Comparison of ENCODE assay signal across 22 cellular contexts in genomic region chr17:77217136-77217535, GRCh38.
"Had no signal": no experiment of that assay in that cellular context is flagged by ENCODE, and none has a peak within 500 bp of the region (broad histone marks: within the 10 kb centered on the region; RNA-seq: fewer than 3 reads in every experiment).

No MANE protein-coding gene starts in this region.

- DNase-seq: erythroblast; foreskin keratinocyte; immature natural killer cell; left ventricle myocardium inferior; lower lobe of right lung; natural killer cell; occipital lobe; retina; sigmoid colon; stimulated activated CD4-positive, alpha-beta T cell treated with anti-CD3 and anti-CD28 coated beads, Interleukin-2, amount 100 ng/mL, for 24 hours; stimulated activated CD4-positive, alpha-beta T cell treated with anti-CD3 and anti-CD28 coated beads, Interleukin-4, amount 100 ng/mL, for 4 hours; stimulated activated naive B cell treated with anti-CD40 and anti-IgM and Interleukin-4, amounts not matched to agents 10 μg/mL and 1 μg/mL and 100 μg/mL, for 72 hours; stomach; trophoblast cell had no signal

- H3K36me3 Mint-ChIP-seq: natural killer cell had no signal

- H3K9me3 Mint-ChIP-seq: dendritic cell treated with granulocyte-macrophage colony-stimulating factor and Interleukin-4, amounts not matched to agents 40 ng/mL and 50 ng/mL, for 4 days; immature natural killer cell; memory B cell; mesothelial cell of epicardium; natural killer cell; neural progenitor cell; stimulated activated naive B cell treated with anti-CD40 and anti-IgM and Interleukin-4, amounts not matched to agents 10 μg/mL and 1 μg/mL and 100 μg/mL, for 72 hours had no signal

- H3K4me1 Mint-ChIP-seq: immature natural killer cell, mesothelial cell of epicardium, natural killer cell had no signal

- H3K4me1 ChIP-seq: foreskin keratinocyte, neural progenitor cell, parathyroid adenoma, prostate gland, sigmoid colon had no signal

- H3K27ac ChIP-seq: foreskin keratinocyte, left ventricle myocardium inferior, neural progenitor cell, parathyroid adenoma, prostate gland, sigmoid colon, skin epidermis, stomach, thoracic aorta had no signal

- H3K36me3 ChIP-seq: neural progenitor cell had no signal

- H3K4me3 Mint-ChIP-seq: dendritic cell treated with granulocyte-macrophage colony-stimulating factor and Interleukin-4, amounts not matched to agents 40 ng/mL and 50 ng/mL, for 4 days; immature natural killer cell; memory B cell; mesothelial cell of epicardium; natural killer cell; neural progenitor cell; stimulated activated naive B cell treated with anti-CD40 and anti-IgM and Interleukin-4, amounts not matched to agents 10 μg/mL and 1 μg/mL and 100 μg/mL, for 72 hours had no signal

- H3K9me3 ChIP-seq: left ventricle myocardium inferior, lower lobe of right lung, prostate gland, sigmoid colon, stomach, thoracic aorta had no signal

- ATAC-seq: foreskin keratinocyte; natural killer cell; stimulated activated naive B cell treated with anti-CD40 and anti-IgM and Interleukin-4, amounts not matched to agents 10 μg/mL and 1 μg/mL and 100 μg/mL, for 72 hours had no signal

- H3K4me3 ChIP-seq: left ventricle myocardium inferior, lower lobe of right lung, neural progenitor cell, prostate gland, sigmoid colon, skin epidermis, stomach, thoracic aorta had no signal

- H3K27ac Mint-ChIP-seq: dendritic cell treated with granulocyte-macrophage colony-stimulating factor and Interleukin-4, amounts not matched to agents 40 ng/mL and 50 ng/mL, for 4 days; memory B cell; mesothelial cell of epicardium; natural killer cell; neural progenitor cell; stimulated activated naive B cell treated with anti-CD40 and anti-IgM and Interleukin-4, amounts not matched to agents 10 μg/mL and 1 μg/mL and 100 μg/mL, for 72 hours had no signal

- H3K27me3 Mint-ChIP-seq: dendritic cell treated with granulocyte-macrophage colony-stimulating factor and Interleukin-4, amounts not matched to agents 40 ng/mL and 50 ng/mL, for 4 days; memory B cell; stimulated activated naive B cell treated with anti-CD40 and anti-IgM and Interleukin-4, amounts not matched to agents 10 μg/mL and 1 μg/mL and 100 μg/mL, for 72 hours had no signal

- H3K27me3 ChIP-seq: foreskin keratinocyte, neural progenitor cell, sigmoid colon, stomach had no signal
